ENCODE assay signal across 16 cellular contexts in the genomic region with DNA sequence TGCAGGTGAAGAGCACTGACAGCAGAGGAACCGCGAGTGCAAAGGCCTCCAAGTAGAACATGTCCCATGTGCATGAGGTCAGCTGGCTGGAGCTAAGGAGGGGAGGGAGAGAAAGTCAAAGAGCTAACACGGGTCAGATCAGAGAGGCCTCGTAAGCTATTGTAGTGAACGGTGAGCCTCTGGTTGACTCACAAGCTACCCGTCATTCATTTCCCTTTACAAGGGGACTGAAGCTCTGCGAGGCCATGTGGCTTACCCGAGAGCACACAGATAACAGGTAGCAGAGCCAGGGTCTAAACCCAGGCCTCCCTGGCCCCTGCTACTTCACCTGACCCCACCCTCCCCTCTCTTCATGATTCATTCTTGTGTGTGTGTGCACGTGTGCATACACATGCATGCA.
DNase-seq lines count a peak whose midpoint lies in the region; ATAC-seq and TF ChIP-seq lines count a peak whose summit lies in the region.
"Had no signal": no experiment of that assay in that cellular context is flagged by ENCODE, and none has a peak within 500 bp of the region (broad histone marks: within the 10 kb centered on the region; RNA-seq: fewer than 3 reads in every experiment).

No MANE protein-coding gene starts in this region.

- H3K18ac ChIP-seq in IMR-90 (ENCODE audit: low read depth, low read length) (peak overlapping the region; percentile 96), trophoblast cell (ENCODE audit: low read length) (no peak overlapping the region)

- no peaks in the 10 kb centered on the region for H3F3A ChIP-seq in SK-N-SH (replicated peaks; ENCODE audit: insufficient read depth)

- H3K9ac ChIP-seq in SK-N-SH, result peak overlapping the region; percentile 15; the same call in 1 of the 2 replicates
- H3K9ac ChIP-seq in IMR-90 (ENCODE audit: low read depth, low read length), result no peak overlapping the region
- peak overlapping the region; percentile 34 for H3K9ac ChIP-seq in adipocyte (ENCODE audit: low read length)
- no peak overlapping the region for H3K9ac ChIP-seq in trophoblast cell (ENCODE audit: low read length)
- H3K9ac ChIP-seq: GM23248 had no signal

- H2BK5ac ChIP-seq in IMR-90 (ENCODE audit: low read depth, low read length, poor library complexity, severe bottlenecking), result peak overlapping the region; percentile 94
- H2BK5ac ChIP-seq in trophoblast cell (ENCODE audit: low read depth, low read length, poor library complexity), result no peak overlapping the region

- H2BK15ac ChIP-seq in IMR-90 (ENCODE audit: low read depth, low read length), result peak overlapping the region; percentile 93; the same call in 2 of the 3 replicates

- peak overlapping the region; percentile 98 for H2BK20ac ChIP-seq in IMR-90 (ENCODE audit: low read depth, low read length)

- H2AFZ ChIP-seq in SK-N-SH (ENCODE audit: low read depth) (peak overlapping the region; percentile 56; the same call in 1 of the 2 replicates), IMR-90 (replicated peaks; ENCODE audit: low read length, poor library complexity) (peak overlapping the region; percentile 79), trophoblast cell (ENCODE audit: insufficient read depth, low read length, poor library complexity) (no peak overlapping the region)

- DNase-seq in SK-N-SH, result no peak
- DNase-seq in IMR-90, result no peak
- no peak for DNase-seq in adipocyte (ENCODE audit: low read depth)
- DNase-seq in trophoblast cell, result peak; percentile 15 to 42
- no peak for DNase-seq in KBM-7
- no peak for DNase-seq in HK-2 (ENCODE audit: unreplicated experiment)
- DNase-seq: activated T-cell treated with anti-CD3 and anti-CD28 coated beads, Interleukin-2, amount 50 U/mL, for 24 hours; C1 segment of cervical spinal cord; Calu3; glutamatergic neuron; natural killer cell; NCI-H146; NCI-H524 treated with DMSO at 0.1 percent for 48 hours had no signal

- peak overlapping the region; percentile 35 for H2AK9ac ChIP-seq in IMR-90 (replicated peaks; ENCODE audit: low read depth, low read length, poor library complexity)

- intact Hi-C loops in IMR-90 (cut with micrococcal nuclease), result loop anchor here (5.0 to 10.0 kb wide), 5 partner anchors 154 to 706 kb away; partner anchors contain the start of gene ADRA1B

- H3K9me3 ChIP-seq in SK-N-SH, result no peaks in the 10 kb centered on the region
- H3K9me3 ChIP-seq in IMR-90 (ENCODE audit: control insufficient read depth, insufficient read depth, low read length), result no peaks in the 10 kb centered on the region
- H3K9me3 ChIP-seq in adipocyte (ENCODE audit: control insufficient read depth, low read length), result no peaks in the 10 kb centered on the region
- no peaks in the 10 kb centered on the region for H3K9me3 ChIP-seq in trophoblast cell (ENCODE audit: insufficient read depth, low read depth, low read length)

- peak overlapping the region; percentile 98 for H3K4ac ChIP-seq in IMR-90 (ENCODE audit: low read depth, low read length)
- H3K4ac ChIP-seq in trophoblast cell (ENCODE audit: low read depth, low read length), result no peak overlapping the region

- H4K12ac ChIP-seq in trophoblast cell (ENCODE audit: low read depth, low read length), result no peak overlapping the region

- ATAC-seq in SK-N-SH treated with all-trans-retinoic acid at 6 μM for 48 hours (no peak), IMR-90 (ENCODE audit: low read depth) (no peak), GM18505 (IDR thresholded peaks at IDR 0.05; ENCODE audit: unreplicated experiment) (no peak)
- ATAC-seq: natural killer cell had no signal

- BruUV-seq in IMR-90 (replicated peaks; lab: Mats Ljungman, UMichigan), result no TSS peak

- peak overlapping the region; percentile 92 for H4K5ac ChIP-seq in IMR-90 (ENCODE audit: low read depth, low read length)

- H3K4me1 ChIP-seq in SK-N-SH (ENCODE audit: control insufficient read depth in 1 of 2, insufficient read depth in 2 of 2, low read depth in 1 of 2, low read length in 1 of 2), result peaks cover 0 to 11% of the 10 kb centered on the region in 2 experiments; a peak in 1 of 4 replicates
- H3K4me1 ChIP-seq in IMR-90 (ENCODE audit: control insufficient read depth, insufficient read depth, low read length), result peaks cover 19% of the 10 kb centered on the region
- peaks cover 21% of the 10 kb centered on the region for H3K4me1 ChIP-seq in adipocyte (ENCODE audit: control insufficient read depth, insufficient read depth, low read length)
- H3K4me1 ChIP-seq in trophoblast cell (ENCODE audit: control insufficient read depth in 1 of 2, insufficient read depth in 2 of 2, low read length in 2 of 2), result peaks cover 8 to 12% of the 10 kb centered on the region in 2 experiments

- H3K79me1 ChIP-seq in IMR-90 (ENCODE audit: low read depth in 1 of 2, low read length in 2 of 2) (no peaks in the 10 kb centered on the region; a peak in 1 of 4 replicates), trophoblast cell (ENCODE audit: low read length) (peaks cover 5% of the 10 kb centered on the region)

- H3K36me3 ChIP-seq in SK-N-SH (replicated peaks in 1 of 2; ENCODE audit: control insufficient read depth in 1 of 2, insufficient read depth in 2 of 2, low read length in 1 of 2) (no peaks in the 10 kb centered on the region), IMR-90 (ENCODE audit: control insufficient read depth, insufficient read depth, low read length) (no peaks in the 10 kb centered on the region), adipocyte (ENCODE audit: control insufficient read depth, insufficient read depth, low read length, severe bottlenecking) (no peaks in the 10 kb centered on the region), trophoblast cell (ENCODE audit: control insufficient read depth in 1 of 2, insufficient read depth in 2 of 2, low read length in 2 of 2) (no peaks in the 10 kb centered on the region)

- H4K91ac ChIP-seq in IMR-90 (ENCODE audit: insufficient read depth, low read depth, low read length) (peak overlapping the region; percentile 98), trophoblast cell (ENCODE audit: low read depth, low read length) (peak overlapping the region; percentile 51)

- in situ Hi-C loops in IMR-90 (cut with MboI; ENCODE audit: low sequenced_read_pairs) (loop anchor here (25.0 kb wide), 1 partner anchor 601 kb away; no protein-coding TSS in a partner anchor), KBM-7 (cut with MboI; ENCODE audit: low pct_unique_long_range_greater_than_20kb, low sequenced_read_pairs) (no loop called here)

- TF ChIP-seq POLR2A in IMR-90 (IDR thresholded peaks at IDR 0.05; ENCODE audit: low read depth, low read length) (no peak), GM18505 (IDR thresholded peaks at IDR 0.05; ENCODE audit: borderline replicate concordance, extremely low read depth, insufficient read depth, insufficient read length) (no peak)

- peak overlapping the region; percentile 95 for H3K14ac ChIP-seq in IMR-90 (replicated peaks; ENCODE audit: low read depth, low read length)
- H3K14ac ChIP-seq in trophoblast cell (ENCODE audit: low read length), result peak overlapping the region; percentile 16

- no peak for TF ChIP-seq CTCF in SK-N-SH (IDR thresholded peaks at IDR 0.05)
- TF ChIP-seq CTCF in IMR-90 (conservative IDR thresholded peaks at IDR 0.05; ENCODE audit: low read depth, low read length), result no peak

- H4K20me1 ChIP-seq in SK-N-SH (ENCODE audit: insufficient read depth) (no peaks in the 10 kb centered on the region), IMR-90 (ENCODE audit: insufficient read depth, low read length) (no peaks in the 10 kb centered on the region)

- H2BK120ac ChIP-seq in IMR-90 (ENCODE audit: low read depth, low read length) (peak overlapping the region; percentile 99), trophoblast cell (ENCODE audit: insufficient read depth, low read length, poor library complexity) (no peak overlapping the region)

- CTCF ChIA-PET in SK-N-SH (lab: Yijun Ruan, JAX), result no interaction called here
- CTCF ChIA-PET in IMR-90 (lab: Yijun Ruan, JAX), result no interaction called here

- no peaks in the 10 kb centered on the region for H3K9me2 ChIP-seq in SK-N-SH

- no peaks in the 10 kb centered on the region for H3K79me2 ChIP-seq in SK-N-SH (ENCODE audit: insufficient read depth)
- H3K79me2 ChIP-seq in trophoblast cell (ENCODE audit: control insufficient read depth, insufficient read depth, low read length, poor library complexity), result no peaks in the 10 kb centered on the region

- peak overlapping the region in 1 of 2 experiments; percentile 61; a peak in 2 of 4 replicates for H3K27ac ChIP-seq in SK-N-SH (ENCODE audit: low read depth in 2 of 2, low read length in 1 of 2)
- peak overlapping the region; percentile 95 for H3K27ac ChIP-seq in IMR-90 (ENCODE audit: insufficient read depth, low read length)
- no peak overlapping the region for H3K27ac ChIP-seq in trophoblast cell (ENCODE audit: low read depth, low read length)
- H3K27ac ChIP-seq: GM23248 had no signal

- no peak overlapping the region for H2BK12ac ChIP-seq in trophoblast cell (ENCODE audit: low read length)

- WGBS in SK-N-SH (ENCODE audit: low lambda C conversion rate), result 69% methylated on average over 9 of the region's 9 CpGs
- 100% methylated on average over 1 of the region's 9 CpGs; no CpG with 5 or more reads in 1 of the 2 experiments for WGBS in IMR-90 (ENCODE audit: extremely low coverage in 2 of 2, insufficient read length in 1 of 2), 2 experiments
- no CpG with 5 or more reads among the region's 9 CpGs for WGBS in trophoblast cell (ENCODE audit: extremely low coverage, insufficient coverage, insufficient read length)

- peak overlapping the region; percentile 51; the same call in 1 of the 2 replicates for H3K4me2 ChIP-seq in SK-N-SH
- H3K4me2 ChIP-seq in IMR-90 (ENCODE audit: low read depth, low read length), result no peak overlapping the region
- no peak overlapping the region for H3K4me2 ChIP-seq in trophoblast cell (ENCODE audit: low read length)

- H3K4me3 ChIP-seq in SK-N-SH (ENCODE audit: low read depth in 2 of 2, low read length in 1 of 2) (no peak overlapping the region), IMR-90 (ENCODE audit: insufficient read depth, low read depth, low read length) (no peak overlapping the region), adipocyte (ENCODE audit: low read length) (no peak overlapping the region), trophoblast cell (ENCODE audit: low read depth, low read length) (no peak overlapping the region)
- H3K4me3 ChIP-seq: GM23248 had no signal

- peak overlapping the region; percentile 99 for H2AK5ac ChIP-seq in IMR-90 (ENCODE audit: low read depth, low read length)
- no peak overlapping the region for H2AK5ac ChIP-seq in trophoblast cell (ENCODE audit: low read length)

- H4K8ac ChIP-seq in IMR-90 (ENCODE audit: low read depth in 2 of 2, low read length in 2 of 2), result peak overlapping the region; percentile 92 to 95
- H4K8ac ChIP-seq in trophoblast cell (ENCODE audit: low read depth, low read length), result peak overlapping the region; percentile 6

- H3K9me1 ChIP-seq in IMR-90 (ENCODE audit: insufficient read depth, low read length), result peaks cover 8% of the 10 kb centered on the region

- H3K56ac ChIP-seq in IMR-90 (ENCODE audit: extremely low read depth, insufficient read depth, low read length), result peak overlapping the region; percentile 92; the same call in 1 of the 2 replicates

- dilution Hi-C loops in IMR-90 (cut with HindIII; ENCODE audit: low sequenced_read_pairs, unreplicated experiment), result no loop called here

- H3K27me3 ChIP-seq in SK-N-SH (ENCODE audit: insufficient read depth), result no peaks in the 10 kb centered on the region
- H3K27me3 ChIP-seq in IMR-90 (ENCODE audit: control insufficient read depth, insufficient read depth, low read length), result no peaks in the 10 kb centered on the region
- H3K27me3 ChIP-seq in adipocyte (replicated peaks; ENCODE audit: control insufficient read depth, insufficient read depth, low read length), result no peaks in the 10 kb centered on the region
- H3K27me3 ChIP-seq in trophoblast cell (ENCODE audit: insufficient read depth, low read length), result no peaks in the 10 kb centered on the region

- POLR2A ChIA-PET in SK-N-SH (lab: Yijun Ruan, JAX), result no interaction called here
- POLR2A ChIA-PET in IMR-90 (lab: Charles Lee; ENCODE audit: unreplicated experiment), result interaction anchor here (0.6 to 0.9 kb wide), 2 partner anchors 16 to 612 kb away, joined by 3 read pairs; no protein-coding TSS in a partner anchor

- TF ChIP-seq RAD21 in SK-N-SH (IDR thresholded peaks at IDR 0.05; ENCODE audit: low read length), result no peak
- TF ChIP-seq RAD21 in IMR-90 (IDR thresholded peaks at IDR 0.05; ENCODE audit: low read length), result no peak

- TF ChIP-seq EP300 in SK-N-SH (IDR thresholded peaks at IDR 0.05; ENCODE audit: borderline replicate concordance in 1 of 2, low read depth in 1 of 2, low read length in 1 of 2), result no peak

- H3K23ac ChIP-seq in IMR-90 (ENCODE audit: low read depth, low read length), result peak overlapping the region; percentile 89
- no peak overlapping the region for H3K23ac ChIP-seq in trophoblast cell (ENCODE audit: low read length)

Comparison
In these comparisons a context has a peak if more than half of its experiments do, and no peak if none do; other contexts are left out.
1. DNase-seq: peak in trophoblast cell (2 of 2); none in SK-N-SH (single experiment), IMR-90 (single experiment), adipocyte (single experiment), KBM-7 (single experiment) and HK-2 (single experiment).
2. H3K9ac ChIP-seq: peak in SK-N-SH (single experiment) and adipocyte (single experiment); none in IMR-90 (single experiment) and trophoblast cell (single experiment).